In genomic region chr20:11492846-11493245, GRCh38 we compare ENCODE assay signal across 7 cellular contexts.
"Had no signal": no experiment of that assay in that cellular context is flagged by ENCODE, and none has a peak within 500 bp of the region (broad histone marks: within the 10 kb centered on the region; RNA-seq: fewer than 3 reads in every experiment).

No MANE protein-coding gene starts in this region.

- ATAC-seq: HepG2, K562 had no signal

- DNase-seq: IMR-90, KBM-7, KG1 had no signal

- H3K4me3 ChIP-seq: K562 had no signal

- FAIRE-seq: HepG2, HTR-8/SVneo, K562 had no signal

- H3K27ac ChIP-seq: HL-60 had no signal
